32 cellular contexts compared by ENCODE assay signal in genomic region chr5:133980652-133981051, GRCh38.
"Had no signal": no experiment of that assay in that cellular context is flagged by ENCODE, and none has a peak within 500 bp of the region (broad histone marks: within the 10 kb centered on the region; RNA-seq: fewer than 3 reads in every experiment).

No MANE protein-coding gene starts in this region.

- H3K27ac ChIP-seq: adrenal gland, colonic mucosa, gastroesophageal sphincter, lower lobe of right lung, neutrophil, ovary, suprapubic skin, tibial artery, upper lobe of right lung, WERI-Rb-1 had no signal

- H3K9me3 Mint-ChIP-seq: activated CD4-positive, alpha-beta memory T cell treated with anti-CD3 and anti-CD28 coated beads for 36 hours; activated naive CD4-positive, alpha-beta T cell treated with anti-CD3 and anti-CD28 coated beads for 36 hours; activated naive CD8-positive, alpha-beta T cell treated with anti-CD3 and anti-CD28 coated beads for 36 hours; activated T-helper 1 cell treated with anti-CD3 and anti-CD28 coated beads, Interleukin-12 subunit alpha, Interleukin-12 subunit beta, Interleukin-2, Interleukin-4 antibody, amounts not matched to agents 30 ng/mL and 10 ng/mL and 1 ng/mL, durations not matched to agents 14 hours and 24 hours and 36 hours; immature natural killer cell; nephron had no signal

- H3K36me3 ChIP-seq: colonic mucosa, ovary had no signal

- H3K27me3 Mint-ChIP-seq: activated CD4-positive, alpha-beta memory T cell treated with anti-CD3 and anti-CD28 coated beads for 36 hours; activated naive CD8-positive, alpha-beta T cell treated with anti-CD3 and anti-CD28 coated beads for 36 hours; brain; progenitor cell of endocrine pancreas had no signal

- ATAC-seq: activated CD4-positive, CD25-positive, alpha-beta regulatory T cell treated with anti-CD3 and anti-CD28 coated beads, Interleukin-2, amount 50 U/mL, for 24 hours; gastroesophageal sphincter; lower lobe of right lung; upper lobe of right lung had no signal

- H3K4me3 ChIP-seq: adrenal gland, cardiac muscle cell, colonic mucosa, gastroesophageal sphincter, lower lobe of right lung, ovary, suprapubic skin, tibial artery, upper lobe of right lung had no signal

- DNase-seq: activated CD4-positive, alpha-beta memory T cell treated with anti-CD3 and anti-CD28 coated beads for 36 hours; activated CD4-positive, alpha-beta T cell treated with anti-CD3 and anti-CD28 coated beads for 48 hours; activated effector memory CD4-positive, alpha-beta T cell treated with anti-CD3 and anti-CD28 coated beads, Interleukin-2, amount 50 U/mL, for 16 hours; activated naive CD4-positive, alpha-beta T cell treated with anti-CD3 and anti-CD28 coated beads for 36 hours; activated naive CD8-positive, alpha-beta T cell treated with anti-CD3 and anti-CD28 coated beads for 36 hours; aorta; cerebellar nuclear complex; colonic mucosa; effector CD8-positive, alpha-beta T cell; hypothalamus; immature natural killer cell; kidney; left colon; lower lobe of right lung; mesendoderm; ovary; retina; stimulated activated naive CD4-positive, alpha-beta T cell; T-helper 9 cell; tibial artery; upper lobe of right lung; WERI-Rb-1 had no signal

- H3K4me3 Mint-ChIP-seq: activated CD4-positive, alpha-beta memory T cell treated with anti-CD3 and anti-CD28 coated beads for 36 hours; activated naive CD4-positive, alpha-beta T cell treated with anti-CD3 and anti-CD28 coated beads for 36 hours; activated naive CD8-positive, alpha-beta T cell treated with anti-CD3 and anti-CD28 coated beads for 36 hours; activated T-helper 1 cell treated with anti-CD3 and anti-CD28 coated beads, Interleukin-12 subunit alpha, Interleukin-12 subunit beta, Interleukin-2, Interleukin-4 antibody, amounts not matched to agents 30 ng/mL and 10 ng/mL and 1 ng/mL, durations not matched to agents 14 hours and 24 hours and 36 hours; brain; immature natural killer cell; nephron had no signal

- H3K4me1 ChIP-seq: colonic mucosa, lower lobe of right lung, suprapubic skin, upper lobe of right lung had no signal

- H3K4me1 Mint-ChIP-seq: immature natural killer cell had no signal

- H3K27me3 ChIP-seq: adrenal gland, cardiac muscle cell, colonic mucosa, gastroesophageal sphincter, neutrophil, ovary, suprapubic skin, tibial artery, upper lobe of right lung had no signal

- H3K9me3 ChIP-seq: adrenal gland, colonic mucosa, gastroesophageal sphincter, lower lobe of right lung, neutrophil, ovary, suprapubic skin, tibial artery, upper lobe of right lung had no signal
